7 cellular contexts compared by ENCODE assay signal in the genomic region with DNA sequence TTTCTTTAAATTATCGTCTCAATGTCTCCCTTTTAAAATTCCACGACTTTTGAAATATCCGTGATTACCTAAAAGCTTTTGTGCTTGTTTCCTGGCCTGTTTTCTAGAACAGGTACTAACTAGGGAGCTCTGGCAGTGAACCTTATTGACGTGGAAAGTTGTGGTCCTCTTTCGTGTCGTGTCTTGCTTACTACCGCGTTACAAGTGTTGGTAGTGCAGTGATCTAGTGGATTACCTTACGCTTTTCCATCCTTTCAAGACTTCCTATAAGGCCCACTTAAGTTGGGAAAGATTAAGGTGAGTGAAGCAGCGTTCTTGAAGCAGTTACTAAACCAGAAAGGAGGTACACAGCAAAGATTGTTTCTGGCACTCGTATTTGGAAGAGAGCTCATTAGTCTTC. TPM values are rescaled to one million over a fixed set of nuclear protein-coding genes. Genes with fewer than 3 reads are reported as not detected.
DNase-seq lines count a peak whose midpoint lies in the region; ATAC-seq and TF ChIP-seq lines count a peak whose summit lies in the region.

No MANE protein-coding gene starts in this region.

- no peak for ATAC-seq in GM21447 (IDR thresholded peaks at IDR 0.05; ENCODE audit: unreplicated experiment)
- no peak for ATAC-seq in sciatic nerve

- H3K4me3 ChIP-seq in GM08714 (ENCODE audit: low read length): peak overlapping the region; percentile 81
- peak overlapping the region; percentile 78 for H3K4me3 ChIP-seq in colonic mucosa
- H3K4me3 ChIP-seq in mucosa of stomach (ENCODE audit: low read length): peak overlapping the region; percentile 57

- H3K9me3 ChIP-seq in colonic mucosa: no peaks in the 10 kb centered on the region
- H3K9me3 ChIP-seq in mucosa of stomach (ENCODE audit: control insufficient read depth, low read length): no peaks in the 10 kb centered on the region

- peak overlapping the region; percentile 99 for H3K27ac ChIP-seq in colonic mucosa

- H3K36me3 ChIP-seq in colonic mucosa: peaks cover 5% of the 10 kb centered on the region
- H3K36me3 ChIP-seq in mucosa of stomach (ENCODE audit: control insufficient read depth, insufficient read depth, low read length): peaks cover 8% of the 10 kb centered on the region

- DNase-seq in NAMALWA (ENCODE audit: low spot score): peak; percentile 54
- peak; percentile 33 for DNase-seq in colonic mucosa
- no peak for DNase-seq in cortex of kidney (lab: John Stamatoyannopoulos, UW)
- DNase-seq in sciatic nerve (ENCODE audit: low spot score): no peak

- H3K4me1 ChIP-seq in colonic mucosa (no peaks in the 10 kb centered on the region), mucosa of stomach (ENCODE audit: control insufficient read depth, insufficient read depth, low read length) (peaks cover 10% of the 10 kb centered on the region)

- peak overlapping the region; percentile 98 to 100 for H3K9ac ChIP-seq in colonic mucosa (ENCODE audit: low read depth in 2 of 2, low read length in 2 of 2)
- peak overlapping the region; percentile 95 for H3K9ac ChIP-seq in mucosa of stomach (ENCODE audit: low read length)

- no peak for TF ChIP-seq CTCF in colonic mucosa (IDR thresholded peaks at IDR 0.05)

- intact Hi-C loops in colonic mucosa (cut with DNase I): loop anchor here (5.0 to 10.0 kb wide), 2 partner anchors 35 to 98 kb away; partner anchors contain the start of gene SRSF12
- intact Hi-C loops in sciatic nerve (cut with DNase I): no loop called here

- no peaks in the 10 kb centered on the region for H3K27me3 ChIP-seq in colonic mucosa
- H3K27me3 ChIP-seq in mucosa of stomach (ENCODE audit: control insufficient read depth, insufficient read depth, low read length): no peaks in the 10 kb centered on the region

RNA-seq across cellular contexts. Expression of gene PNRC1, which starts 1.9 kb away (rescaled TPM):
- total RNA-seq in colonic mucosa (100 to 1,000 TPM in 1 of 2 donors, 10 to 100 TPM in 1; 47.8 to 143 TPM), sciatic nerve (333 TPM)

RNA-seq across cellular contexts. Expression of gene SRSF12, which starts 35.4 kb away (rescaled TPM):
- under 1 TPM in 1 of 2 donors, not detected in 1; 0.35 TPM for total RNA-seq in colonic mucosa
- total RNA-seq in sciatic nerve: 2.0 TPM

Comparison
In these comparisons a context has a peak if more than half of its experiments do, and no peak if none do; other contexts are left out.
1. DNase-seq: peak in NAMALWA (single experiment) and colonic mucosa (single experiment); none in cortex of kidney (single experiment) and sciatic nerve (single experiment).
2. Peak in every context shown above with its lines, with median percentiles within 50 percentile points of each other: H3K4me3 ChIP-seq.